In genomic region chrX:135170468-135170867, GRCh38 we compare ENCODE assay signal across 9 cellular contexts. TPM values are rescaled to one million over a fixed set of nuclear protein-coding genes. Genes with fewer than 3 reads are reported as not detected.
"Had no signal": no experiment of that assay in that cellular context is flagged by ENCODE, and none has a peak within 500 bp of the region (broad histone marks: within the 10 kb centered on the region; RNA-seq: fewer than 3 reads in every experiment).

No MANE protein-coding gene starts in this region.

- H3K4me2 ChIP-seq: KMS-11 had no signal

- H3K4me1 Mint-ChIP-seq: IgD-negative memory B cell had no signal

- H3K4me3 Mint-ChIP-seq: IgD-negative memory B cell had no signal

- DNase-seq: IMR-90, Karpas-422, KBM-7, KG1 had no signal

- H3K9ac ChIP-seq: KMS-11 had no signal

- H3K36me3 Mint-ChIP-seq: IgD-negative memory B cell had no signal

- H3K27ac Mint-ChIP-seq: IgD-negative memory B cell had no signal

- ATAC-seq: HepG2 had no signal

- FAIRE-seq: HepG2, HTR-8/SVneo had no signal

- H3K27ac ChIP-seq: HL-60, KMS-11 had no signal

RNA-seq across cellular contexts. Expression of gene CT55, which starts 0.7 kb away (rescaled TPM):
- total RNA-seq: IMR-90 had no signal
- polyA plus RNA-seq: IgD-negative memory B cell, IMR-90 had no signal

RNA-seq across cellular contexts. Expression of gene ETDB, which starts 50.1 kb away (rescaled TPM):
- total RNA-seq: HepG2, IMR-90 had no signal
- polyA plus RNA-seq: HepG2, IgD-negative memory B cell, IMR-90 had no signal
